26 cellular contexts compared by ENCODE assay signal in genomic region chr22:49536571-49537131, GRCh38.
DNase-seq lines count a peak whose midpoint lies in the region; ATAC-seq, FAIRE-seq and TF ChIP-seq lines count a peak whose summit lies in the region.
"Had no signal": no experiment of that assay in that cellular context is flagged by ENCODE, and none has a peak within 500 bp of the region (broad histone marks: within the 10 kb centered on the region; RNA-seq: fewer than 3 reads in every experiment).

No MANE protein-coding gene starts in this region.

- no peak overlapping the region for H2AK5ac ChIP-seq in trophoblast cell (ENCODE audit: low read length)

- H3K4ac ChIP-seq in trophoblast cell (ENCODE audit: low read depth, low read length) = no peak overlapping the region

- H3K27me3 ChIP-seq in GM23338 (ENCODE audit: insufficient read depth) (no peaks in the 10 kb centered on the region), astrocyte (ENCODE audit: insufficient read depth, low read length) (no peaks in the 10 kb centered on the region), trophoblast cell (ENCODE audit: insufficient read depth, low read length) (no peaks in the 10 kb centered on the region)
- H3K27me3 ChIP-seq: ascending aorta, BE2C had no signal

- H3K9me3 ChIP-seq in astrocyte (ENCODE audit: insufficient read depth, low read depth, low read length) (peaks cover 7% of the 10 kb centered on the region), trophoblast cell (ENCODE audit: insufficient read depth, low read depth, low read length) (peaks cover 5% of the 10 kb centered on the region)
- H3K9me3 ChIP-seq: ascending aorta, BE2C, left ventricle myocardium inferior, mucosa of descending colon had no signal

- H3K27me3 Mint-ChIP-seq in GM23338 (ENCODE audit: insufficient read depth, low read depth, poor library complexity) (peaks cover 10% of the 10 kb centered on the region), astrocyte (ENCODE audit: low read depth, unreplicated experiment) (peaks cover 40% of the 10 kb centered on the region)
- H3K27me3 Mint-ChIP-seq: T-helper 17 cell had no signal

- H3K4me3 Mint-ChIP-seq in GM23338 = peak overlapping the region; percentile 60
- H3K4me3 Mint-ChIP-seq in astrocyte (ENCODE audit: unreplicated experiment) = no peak overlapping the region
- H3K4me3 Mint-ChIP-seq: T-helper 17 cell had no signal

- H3K9ac ChIP-seq in astrocyte (ENCODE audit: low read length) (no peak overlapping the region), trophoblast cell (ENCODE audit: low read length) (no peak overlapping the region)

- H4K12ac ChIP-seq in trophoblast cell (ENCODE audit: low read depth, low read length) = no peak overlapping the region

- H3K79me2 ChIP-seq in GM23338 (replicated peaks; ENCODE audit: insufficient read depth) (no peaks in the 10 kb centered on the region), astrocyte (ENCODE audit: insufficient read depth, low read length) (no peaks in the 10 kb centered on the region), trophoblast cell (ENCODE audit: control insufficient read depth, insufficient read depth, low read length, poor library complexity) (no peaks in the 10 kb centered on the region)

- H3K36me3 ChIP-seq in GM23338 (ENCODE audit: insufficient read depth) (no peaks in the 10 kb centered on the region), astrocyte (ENCODE audit: insufficient read depth, low read length) (no peaks in the 10 kb centered on the region), trophoblast cell (ENCODE audit: control insufficient read depth in 1 of 2, insufficient read depth in 2 of 2, low read length in 2 of 2) (no peaks in the 10 kb centered on the region)
- H3K36me3 ChIP-seq: ascending aorta, BE2C, left ventricle myocardium inferior had no signal

- no peak overlapping the region for H3K27ac ChIP-seq in GM23338 (ENCODE audit: low read depth)
- H3K27ac ChIP-seq in astrocyte (ENCODE audit: low read depth, low read length) = no peak overlapping the region
- H3K27ac ChIP-seq in trophoblast cell (ENCODE audit: low read depth, low read length) = peak overlapping the region; percentile 73
- H3K27ac ChIP-seq: ascending aorta, epithelial cell of prostate, left ventricle myocardium inferior, SK-N-MC had no signal

- H3K23ac ChIP-seq in trophoblast cell (ENCODE audit: low read length) = no peak overlapping the region

- H3K18ac ChIP-seq in trophoblast cell (ENCODE audit: low read length) = no peak overlapping the region

- H3K4me1 Mint-ChIP-seq in GM23338 (peaks cover 46% of the 10 kb centered on the region), astrocyte (ENCODE audit: low read depth, unreplicated experiment) (peaks cover 6% of the 10 kb centered on the region)

- H3K14ac ChIP-seq in trophoblast cell (ENCODE audit: low read length) = peak overlapping the region; percentile 1

- H3K36me3 Mint-ChIP-seq in GM23338 (ENCODE audit: low read depth) = no peaks in the 10 kb centered on the region
- H3K36me3 Mint-ChIP-seq in astrocyte (ENCODE audit: low read depth, unreplicated experiment) = no peaks in the 10 kb centered on the region
- H3K36me3 Mint-ChIP-seq: activated naive CD4-positive, alpha-beta T cell treated with anti-CD3 and anti-CD28 coated beads, Interleukin-2, amount 50 U/mL, for 72 hours had no signal

- TF ChIP-seq CTCF in GM23338 (conservative IDR thresholded peaks at IDR 0.05; ENCODE audit: low read depth in 2 of 2) (no peak), astrocyte (IDR thresholded peaks at IDR 0.05; ENCODE audit: insufficient read depth, low read depth, low read length) (no peak)

- H2BK5ac ChIP-seq in trophoblast cell (ENCODE audit: low read depth, low read length, poor library complexity) = peak overlapping the region; percentile 7

- H3K4me3 ChIP-seq in GM23338 = no peak overlapping the region
- H3K4me3 ChIP-seq in astrocyte (ENCODE audit: insufficient read depth, low read depth, low read length) = no peak overlapping the region
- H3K4me3 ChIP-seq in trophoblast cell (ENCODE audit: low read depth, low read length) = no peak overlapping the region
- H3K4me3 ChIP-seq: ascending aorta, left ventricle myocardium inferior, mucosa of descending colon, SK-N-MC had no signal

- ATAC-seq in GM23338 = peak; percentile 95
- ATAC-seq in GM21576 (IDR thresholded peaks at IDR 0.05; ENCODE audit: unreplicated experiment) = no peak
- ATAC-seq: activated naive CD4-positive, alpha-beta T cell treated with anti-CD3 and anti-CD28 coated beads, Interleukin-2, amount 50 U/mL, for 72 hours; HepG2; mucosa of descending colon; T-helper 17 cell had no signal

- H4K20me1 ChIP-seq in GM23338 (replicated peaks; ENCODE audit: insufficient read depth) (no peaks in the 10 kb centered on the region), astrocyte (ENCODE audit: insufficient read depth, low read length) (no peaks in the 10 kb centered on the region)

- FAIRE-seq in astrocyte (lab: Jason Lieb, UNC) = no peak
- FAIRE-seq: H54, HepG2 had no signal

- H3K4me1 ChIP-seq in GM23338 (ENCODE audit: insufficient read depth) (no peaks in the 10 kb centered on the region), astrocyte (ENCODE audit: insufficient read depth, low read length) (no peaks in the 10 kb centered on the region), trophoblast cell (ENCODE audit: control insufficient read depth in 1 of 2, insufficient read depth in 2 of 2, low read length in 2 of 2) (peaks cover 14 to 17% of the 10 kb centered on the region in 2 experiments)
- H3K4me1 ChIP-seq: ascending aorta, BE2C, left ventricle myocardium inferior had no signal

- H4K91ac ChIP-seq in trophoblast cell (ENCODE audit: low read depth, low read length) = peak overlapping the region; percentile 81

- peak overlapping the region; percentile 99 for H3K27ac Mint-ChIP-seq in GM23338
- peak overlapping the region; percentile 62 for H3K27ac Mint-ChIP-seq in astrocyte (ENCODE audit: unreplicated experiment)
- H3K27ac Mint-ChIP-seq: activated naive CD4-positive, alpha-beta T cell treated with anti-CD3 and anti-CD28 coated beads, Interleukin-2, amount 50 U/mL, for 72 hours; T-helper 17 cell had no signal

- peak overlapping the region; percentile 75 for H2BK12ac ChIP-seq in trophoblast cell (ENCODE audit: low read length)

- peaks cover 11% of the 10 kb centered on the region for H3K79me1 ChIP-seq in trophoblast cell (ENCODE audit: low read length)

- H3K9me3 Mint-ChIP-seq in GM23338 (no peaks in the 10 kb centered on the region; the same call in 2 of the 3 replicates), astrocyte (ENCODE audit: unreplicated experiment) (no peaks in the 10 kb centered on the region)
- H3K9me3 Mint-ChIP-seq: activated naive CD4-positive, alpha-beta T cell treated with anti-CD3 and anti-CD28 coated beads, Interleukin-2, amount 50 U/mL, for 72 hours had no signal

- no peak overlapping the region for H3K4me2 ChIP-seq in GM23338
- no peak overlapping the region for H3K4me2 ChIP-seq in astrocyte (ENCODE audit: low read length)
- peak overlapping the region; percentile 30 for H3K4me2 ChIP-seq in trophoblast cell (ENCODE audit: low read length)

- no CpG with 5 or more reads among the region's 17 CpGs for WGBS in trophoblast cell (ENCODE audit: extremely low coverage, insufficient coverage, insufficient read length)

- peak overlapping the region; percentile 62 for H4K8ac ChIP-seq in trophoblast cell (ENCODE audit: low read depth, low read length)

- peak overlapping the region; percentile 73 for H2BK120ac ChIP-seq in trophoblast cell (ENCODE audit: insufficient read depth, low read length, poor library complexity)

- H2AFZ ChIP-seq in GM23338 = no peak overlapping the region
- H2AFZ ChIP-seq in astrocyte (ENCODE audit: low read depth, low read length) = no peak overlapping the region
- peak overlapping the region; percentile 54 for H2AFZ ChIP-seq in trophoblast cell (ENCODE audit: insufficient read depth, low read length, poor library complexity)

- no peaks in the 10 kb centered on the region for H3K9me2 ChIP-seq in GM23338 (ENCODE audit: insufficient read depth)

- H3F3A ChIP-seq in GM23338 (replicated peaks; ENCODE audit: low read depth) = no peaks in the 10 kb centered on the region

- DNase-seq in GM23338 (ENCODE audit: low spot score) (no peak), astrocyte (ENCODE audit: low read depth) (no peak), islet precursor cell (peak; percentile 87), trophoblast cell (no peak), SW480 (ENCODE audit: low spot score) (no peak), CD1c-positive myeloid dendritic cell (ENCODE audit: extremely low spot score) (no peak), midbrain (lab: John Stamatoyannopoulos, UW) (no peak)
- DNase-seq: activated CD4-positive, alpha-beta T cell treated with anti-CD3 and anti-CD28 coated beads for 4 hours; BE2C; caudate nucleus; GF-D8; left ventricle myocardium inferior; mucosa of descending colon; NCI-H1092; NCI-H2029 treated with DMSO at 0.1 percent for 48 hours; NCI-H226; NCI-H748 treated with DMSO at 0.1 percent for 48 hours; stimulated activated CD4-positive, alpha-beta T cell treated with anti-CD3 and anti-CD28 coated beads, Interleukin-2, amount 100 ng/mL, for 24 hours; T-helper 17 cell had no signal

TF ChIP-seq in GM23338, 12 proteins besides CTCF, POLR2A, EP300 and RAD21 (continues in another document):
- no peak for TF ChIP-seq POLR2AphosphoS5 (IDR thresholded peaks at IDR 0.05; ENCODE audit: low read depth)
- no peak for TF ChIP-seq EZH2phosphoT487 (IDR thresholded peaks at IDR 0.05; ENCODE audit: unreplicated experiment)
- TF ChIP-seq ZNF331 (CRISPR knock-in tag; IDR thresholded peaks at IDR 0.05; ENCODE audit: low read depth) = no peak
- TF ChIP-seq NANOG (IDR thresholded peaks at IDR 0.05; ENCODE audit: borderline replicate concordance) = no peak
- no peak for TF ChIP-seq EZH2 (IDR thresholded peaks at IDR 0.05; ENCODE audit: low read depth, unreplicated experiment)
- TF ChIP-seq ZNF114 (CRISPR knock-in tag; IDR thresholded peaks at IDR 0.05) = no peak
- TF ChIP-seq STAT1 (IDR thresholded peaks at IDR 0.05; ENCODE audit: unreplicated experiment) = no peak
- no peak for TF ChIP-seq JUNB (IDR thresholded peaks at IDR 0.05; ENCODE audit: unreplicated experiment)
- peak; percentile 56 for TF ChIP-seq CREB1 (CRISPR knock-in tag; IDR thresholded peaks at IDR 0.05; ENCODE audit: low read depth)
- no peak for TF ChIP-seq ETS1 (IDR thresholded peaks at IDR 0.05)
